In genomic region chr3:106191913-106192312, GRCh38 we compare ENCODE assay signal across 22 cellular contexts.
"Had no signal": no experiment of that assay in that cellular context is flagged by ENCODE, and none has a peak within 500 bp of the region (broad histone marks: within the 10 kb centered on the region; RNA-seq: fewer than 3 reads in every experiment).

No MANE protein-coding gene starts in this region.

- FAIRE-seq: RCC 7860 had no signal

- H3K9me3 ChIP-seq: MG63, SJSA1 had no signal

- H3K4me3 ChIP-seq: MG63, SJSA1, SK-N-MC had no signal

- H3K27me3 ChIP-seq: MG63, SJSA1 had no signal

- DNase-seq: IMR-90, Karpas-422, KG1, MG63, NCI-H1092, NCI-H1105 treated with DMSO at 0.1 percent for 48 hours, NCI-H1417 treated with DMSO at 0.1 percent for 48 hours, NCI-H146, NCI-H1694 treated with DMSO at 0.1 percent for 48 hours, NCI-H1930, NCI-H2081, NCI-H2107, NCI-H2227 treated with DMSO at 0.1 percent for 48 hours, NCI-H524, NCI-H526 treated with DMSO at 0.1 percent for 48 hours, NCI-H748 treated with DMSO at 0.1 percent for 48 hours, Right ventricle myocardium superior, RPMI8226, SIG-M5 had no signal

- H3K4me1 ChIP-seq: SJSA1 had no signal

- H3K36me3 ChIP-seq: MG63, SJSA1 had no signal

- H3K27ac ChIP-seq: SJSA1, SK-N-MC had no signal
